In genomic region chr19:38736413-38737280, GRCh38 we compare ENCODE assay signal across 1 cellular context.
A peak's percentile ranks its signal among the peaks of the same experiment; 100 is the strongest.
TF ChIP-seq lines count a peak whose summit lies in the region.

No MANE protein-coding gene starts in this region.

TF ChIP-seq in K562, 482 proteins besides CTCF, POLR2A, EP300 and RAD21 (continued from another document):
- peak; percentile 63; the same call in 1 of the 2 replicates for TF ChIP-seq MGA (IDR thresholded peaks at IDR 0.05)
- peak; percentile 45; the same call in 1 of the 2 replicates for TF ChIP-seq MYC (IDR thresholded peaks at IDR 0.05; ENCODE audit: low read depth, low read length)
- no peak for TF ChIP-seq MYC (CRISPR knock-in tag; IDR thresholded peaks at IDR 0.05; ENCODE audit: borderline replicate concordance, low read depth)
- peak; percentile 29; the same call in 1 of the 2 replicates for TF ChIP-seq ZFX (CRISPR knock-in tag; IDR thresholded peaks at IDR 0.05)
- peak; percentile 83; the same call in 1 of the 2 replicates for TF ChIP-seq TRIM25 (IDR thresholded peaks at IDR 0.05; ENCODE audit: borderline replicate concordance)
